8 cellular contexts compared by ENCODE assay signal in genomic region chr3:13895155-13896105, GRCh38. TPM values are rescaled to one million over a fixed set of nuclear protein-coding genes. Genes with fewer than 3 reads are reported as not detected.
A peak's percentile ranks its signal among the peaks of the same experiment; 100 is the strongest.
DNase-seq lines count a peak whose midpoint lies in the region; ATAC-seq, FAIRE-seq and TF ChIP-seq lines count a peak whose summit lies in the region.

No MANE protein-coding gene starts in this region.

- no peak for FAIRE-seq in D721Med (lab: Jason Lieb, UNC)

- H3K4me3 ChIP-seq in HUES6 (ENCODE audit: low read depth, low read length), result peak overlapping the region; percentile 63

- H3K9me3 ChIP-seq in HUES6 (ENCODE audit: control insufficient read depth, insufficient read depth, low read depth, low read length), result peaks cover 4% of the 10 kb centered on the region

- peaks cover 16 to 33% of the 10 kb centered on the region in 2 donors for H3K9me3 Mint-ChIP-seq in activated naive CD4-positive, alpha-beta T cell treated with anti-CD3 and anti-CD28 coated beads, Interleukin-2, amount 50 U/mL, for 72 hours

- H3K27ac Mint-ChIP-seq in activated naive CD4-positive, alpha-beta T cell treated with anti-CD3 and anti-CD28 coated beads, Interleukin-2, amount 50 U/mL, for 72 hours, result peak overlapping the region; percentile 91 to 96

- peaks cover 8% of the 10 kb centered on the region; the same call in 1 of the 2 replicates for H3K4me1 ChIP-seq in HUES6 (ENCODE audit: control insufficient read depth, insufficient read depth, low read length)

- peaks cover 30% of the 10 kb centered on the region for H3K27me3 ChIP-seq in HUES6 (ENCODE audit: control insufficient read depth, insufficient read depth, low read length)

- peak; percentile 99 for ATAC-seq in GM21515 (IDR thresholded peaks at IDR 0.05; ENCODE audit: unreplicated experiment)
- peak; percentile 96 to 98 for ATAC-seq in activated naive CD4-positive, alpha-beta T cell treated with anti-CD3 and anti-CD28 coated beads, Interleukin-2, amount 50 U/mL, for 72 hours

- H3K9ac ChIP-seq in HUES6 (ENCODE audit: low read length), result peak overlapping the region; percentile 3

- no peak for TF ChIP-seq CTCF in D721Med (IDR thresholded peaks at IDR 0.05; ENCODE audit: insufficient read depth, missing control alignments)

- H3K27ac ChIP-seq in HUES6 (ENCODE audit: low read depth, low read length), result no peak overlapping the region

- no peaks in the 10 kb centered on the region for H3K36me3 ChIP-seq in HUES6 (ENCODE audit: control insufficient read depth, insufficient read depth, low read length)

- peak; percentile 48 for DNase-seq in D721Med (ENCODE audit: insufficient read length, low spot score)
- peak; percentile 75 for DNase-seq in SK-N-DZ (ENCODE audit: low spot score)
- peak; percentile 93 to 94 for DNase-seq in activated naive CD4-positive, alpha-beta T cell treated with anti-CD3 and anti-CD28 coated beads, Interleukin-2, amount 50 U/mL, for 72 hours (ENCODE audit: low spot score in 2 of 2)
- DNase-seq in glomerular endothelial cell (ENCODE audit: extremely low read depth, low read depth, low spot score), result peak; percentile 16
- DNase-seq in occipital lobe (lab: John Stamatoyannopoulos, UW), result peak; percentile 82
- DNase-seq in superior temporal gyrus (ENCODE audit: extremely low spot score), result peak; percentile 90

- peaks cover 25 to 26% of the 10 kb centered on the region in 2 donors for H3K36me3 Mint-ChIP-seq in activated naive CD4-positive, alpha-beta T cell treated with anti-CD3 and anti-CD28 coated beads, Interleukin-2, amount 50 U/mL, for 72 hours

RNA-seq across cellular contexts. Expression of gene WNT7A, which starts 15.6 kb away (rescaled TPM):
- polyA plus RNA-seq in SK-N-DZ (2014; cell fraction: cytosol; rRNA removed), result not detected in 2 replicates
- not detected in 2 replicates for polyA plus RNA-seq in SK-N-DZ (2014; cell fraction: nucleus; rRNA removed)
- total RNA-seq in activated naive CD4-positive, alpha-beta T cell treated with anti-CD3 and anti-CD28 coated beads, Interleukin-2, amount 50 U/mL, for 72 hours, result under 1 TPM; 0.06 to 0.14 TPM
- total RNA-seq in glomerular endothelial cell (0.24 TPM in 1 of 2 replicates, not detected in the other), occipital lobe (9.0 TPM)

Comparison
In these comparisons a context has a peak if more than half of its experiments do, and no peak if none do; other contexts are left out.
1. DNase-seq: peak in every context shown above with its lines; median percentile 94 in activated naive CD4-positive, alpha-beta T cell treated with anti-CD3 and anti-CD28 coated beads, Interleukin-2, amount 50 U/mL, for 72 hours; 90 in superior temporal gyrus; 82 in occipital lobe; 75 in SK-N-DZ; 48 in D721Med; 16 in glomerular endothelial cell.